ENCODE assay signal across 14 cellular contexts in genomic region chr6:136463796-136464542, GRCh38.
DNase-seq lines count a peak whose midpoint lies in the region; ATAC-seq and TF ChIP-seq lines count a peak whose summit lies in the region.
"Had no signal": no experiment of that assay in that cellular context is flagged by ENCODE, and none has a peak within 500 bp of the region (broad histone marks: within the 10 kb centered on the region; RNA-seq: fewer than 3 reads in every experiment).

No MANE protein-coding gene starts in this region.

- no peak overlapping the region for H3K4me3 ChIP-seq in GM23338
- no peak overlapping the region for H3K4me3 ChIP-seq in astrocyte of the spinal cord (ENCODE audit: low read depth, low read length)
- no peak overlapping the region for H3K4me3 ChIP-seq in mesenchymal stem cell (ENCODE audit: insufficient read depth in 1 of 2, low read depth in 1 of 2, low read length in 2 of 2)
- H3K4me3 ChIP-seq: right lobe of liver had no signal

- peaks cover 32% of the 10 kb centered on the region for H3K4me1 Mint-ChIP-seq in GM23338
- H3K4me1 Mint-ChIP-seq in stimulated activated naive B cell treated with anti-CD40 and anti-IgM and Interleukin-4, amounts not matched to agents 10 μg/mL and 1 μg/mL and 100 μg/mL, for 72 hours = peaks cover 5 to 11% of the 10 kb centered on the region in 2 donors
- peaks cover 10% of the 10 kb centered on the region for H3K4me1 Mint-ChIP-seq in stimulated activated memory B cell treated with anti-CD40 and anti-IgM and Interleukin-4, amounts not matched to agents 10 μg/mL and 1 μg/mL and 100 μg/mL, for 72 hours

- H2AK5ac ChIP-seq in mesenchymal stem cell (ENCODE audit: low read length, severe bottlenecking) = no peak overlapping the region

- H3K9me3 Mint-ChIP-seq in GM23338 = no peaks in the 10 kb centered on the region
- H3K9me3 Mint-ChIP-seq in stimulated activated naive B cell treated with anti-CD40 and anti-IgM and Interleukin-4, amounts not matched to agents 10 μg/mL and 1 μg/mL and 100 μg/mL, for 72 hours = no peaks in the 10 kb centered on the region
- H3K9me3 Mint-ChIP-seq in stimulated activated memory B cell treated with anti-CD40 and anti-IgM and Interleukin-4, amounts not matched to agents 10 μg/mL and 1 μg/mL and 100 μg/mL, for 72 hours = no peaks in the 10 kb centered on the region
- H3K9me3 Mint-ChIP-seq: activated CD4-positive, alpha-beta T cell treated with anti-CD3 and anti-CD28 coated beads, Interleukin-2, amount 10 ng/mL, durations not matched to agents 7 days and 5 days; T-helper 2 cell treated with Interferon-gamma antibody and Interleukin-4, amounts not matched to agents 5 μg/mL and 100 μg/mL, for 36 hours had no signal

- peaks cover 82% of the 10 kb centered on the region for H3K79me2 ChIP-seq in GM23338 (replicated peaks; ENCODE audit: insufficient read depth)

- H3K4me1 ChIP-seq in GM23338 (ENCODE audit: insufficient read depth) (peaks cover 16% of the 10 kb centered on the region), mesenchymal stem cell (ENCODE audit: control insufficient read depth, insufficient read depth, low read depth, low read length) (no peaks in the 10 kb centered on the region)
- H3K4me1 ChIP-seq: right lobe of liver had no signal

- H2AFZ ChIP-seq in GM23338 (no peak overlapping the region), mesenchymal stem cell (ENCODE audit: low read depth, low read length) (no peak overlapping the region)

- H2BK120ac ChIP-seq in mesenchymal stem cell (ENCODE audit: low read depth, low read length) = no peak overlapping the region

- H3K27ac Mint-ChIP-seq in GM23338 = peak overlapping the region; percentile 84
- H3K27ac Mint-ChIP-seq in stimulated activated naive B cell treated with anti-CD40 and anti-IgM and Interleukin-4, amounts not matched to agents 10 μg/mL and 1 μg/mL and 100 μg/mL, for 72 hours = no peak overlapping the region
- no peak overlapping the region for H3K27ac Mint-ChIP-seq in stimulated activated memory B cell treated with anti-CD40 and anti-IgM and Interleukin-4, amounts not matched to agents 10 μg/mL and 1 μg/mL and 100 μg/mL, for 72 hours
- H3K27ac Mint-ChIP-seq: activated CD4-positive, alpha-beta T cell treated with anti-CD3 and anti-CD28 coated beads, Interleukin-2, amount 10 ng/mL, durations not matched to agents 7 days and 5 days; T-helper 2 cell treated with Interferon-gamma antibody and Interleukin-4, amounts not matched to agents 5 μg/mL and 100 μg/mL, for 36 hours had no signal

- no peaks in the 10 kb centered on the region for H3K9me3 ChIP-seq in mesenchymal stem cell (ENCODE audit: control insufficient read depth, low read length)
- H3K9me3 ChIP-seq: neutrophil, right lobe of liver had no signal

- no peaks in the 10 kb centered on the region for H3K9me2 ChIP-seq in GM23338 (ENCODE audit: insufficient read depth)

- H3K18ac ChIP-seq in mesenchymal stem cell (ENCODE audit: low read depth in 1 of 2, low read length in 2 of 2) = no peak overlapping the region

- H2BK12ac ChIP-seq in mesenchymal stem cell (ENCODE audit: low read length in 2 of 2) = no peak overlapping the region

- H3K4me3 Mint-ChIP-seq in GM23338 = no peak overlapping the region
- no peak overlapping the region for H3K4me3 Mint-ChIP-seq in stimulated activated naive B cell treated with anti-CD40 and anti-IgM and Interleukin-4, amounts not matched to agents 10 μg/mL and 1 μg/mL and 100 μg/mL, for 72 hours
- H3K4me3 Mint-ChIP-seq in stimulated activated memory B cell treated with anti-CD40 and anti-IgM and Interleukin-4, amounts not matched to agents 10 μg/mL and 1 μg/mL and 100 μg/mL, for 72 hours = no peak overlapping the region
- H3K4me3 Mint-ChIP-seq: activated CD4-positive, alpha-beta T cell treated with anti-CD3 and anti-CD28 coated beads, Interleukin-2, amount 10 ng/mL, durations not matched to agents 7 days and 5 days; T-helper 2 cell treated with Interferon-gamma antibody and Interleukin-4, amounts not matched to agents 5 μg/mL and 100 μg/mL, for 36 hours had no signal

- H3K14ac ChIP-seq in mesenchymal stem cell (ENCODE audit: low read length in 2 of 2) = no peak overlapping the region

- H4K20me1 ChIP-seq in GM23338 (replicated peaks; ENCODE audit: insufficient read depth) = no peaks in the 10 kb centered on the region

- no peak overlapping the region for H2BK5ac ChIP-seq in mesenchymal stem cell (ENCODE audit: low read depth, low read length, poor library complexity, severe bottlenecking)

- H2BK15ac ChIP-seq in mesenchymal stem cell (ENCODE audit: low read depth, poor library complexity, severe bottlenecking) = no peak overlapping the region

- DNase-seq in GM23338 (ENCODE audit: low spot score) (no peak), astrocyte of the spinal cord (ENCODE audit: low read depth, low spot score) (peak; percentile 7), LoVo (ENCODE audit: low spot score) (no peak), A172 (ENCODE audit: low spot score) (no peak), mesenchymal stem cell (no peak)
- DNase-seq in stimulated activated naive B cell treated with anti-CD40 and anti-IgM and Interleukin-4, amounts not matched to agents 10 μg/mL and 1 μg/mL and 100 μg/mL, for 72 hours = no peak
- DNase-seq: activated CD4-positive, alpha-beta T cell treated with anti-CD3 and anti-CD28 coated beads, Interleukin-2, amount 10 ng/mL, durations not matched to agents 7 days and 5 days; cerebellar nuclear complex; right lobe of liver; SHP77 treated with DMSO at 0.1 percent for 48 hours had no signal

- H3K27ac ChIP-seq in GM23338 (ENCODE audit: low read depth) (no peak overlapping the region), mesenchymal stem cell (ENCODE audit: low read length, poor library complexity, severe bottlenecking) (no peak overlapping the region)
- H3K27ac ChIP-seq: neutrophil, right lobe of liver had no signal

- no peak overlapping the region for H3K4ac ChIP-seq in mesenchymal stem cell (ENCODE audit: low read depth in 1 of 2, low read length in 2 of 2)

- no peak for ATAC-seq in GM23338
- peak; percentile 46 for ATAC-seq in HG03378 (IDR thresholded peaks at IDR 0.05; ENCODE audit: unreplicated experiment)
- peak; percentile 64 to 70 for ATAC-seq in stimulated activated naive B cell treated with anti-CD40 and anti-IgM and Interleukin-4, amounts not matched to agents 10 μg/mL and 1 μg/mL and 100 μg/mL, for 72 hours (replicated peaks)
- no peak for ATAC-seq in stimulated activated memory B cell treated with anti-CD40 and anti-IgM and Interleukin-4, amounts not matched to agents 10 μg/mL and 1 μg/mL and 100 μg/mL, for 72 hours
- ATAC-seq: right lobe of liver had no signal

- H3K79me1 ChIP-seq in mesenchymal stem cell (replicated peaks; ENCODE audit: low read length, poor library complexity, severe bottlenecking) = no peaks in the 10 kb centered on the region

- no peaks in the 10 kb centered on the region for H3F3A ChIP-seq in GM23338 (replicated peaks; ENCODE audit: low read depth)

- in situ Hi-C loops in astrocyte of the spinal cord (cut with HindIII; ENCODE audit: low sequenced_read_pairs) = no loop called here

- no peak for TF ChIP-seq CTCF in GM23338 (conservative IDR thresholded peaks at IDR 0.05; ENCODE audit: low read depth in 2 of 2)
- no peak for TF ChIP-seq CTCF in astrocyte of the spinal cord (IDR thresholded peaks at IDR 0.05; ENCODE audit: low read depth, low read length)

- no peaks in the 10 kb centered on the region for H3K27me3 ChIP-seq in GM23338 (ENCODE audit: insufficient read depth)
- no peaks in the 10 kb centered on the region for H3K27me3 ChIP-seq in mesenchymal stem cell (ENCODE audit: control insufficient read depth in 1 of 2, insufficient read depth in 1 of 2, low read length in 2 of 2)
- H3K27me3 ChIP-seq: neutrophil, right lobe of liver had no signal

- no peak overlapping the region for H4K8ac ChIP-seq in mesenchymal stem cell (ENCODE audit: low read length)

- H3K27me3 Mint-ChIP-seq in GM23338 (ENCODE audit: insufficient read depth, low read depth, poor library complexity) = no peaks in the 10 kb centered on the region
- no peaks in the 10 kb centered on the region for H3K27me3 Mint-ChIP-seq in stimulated activated naive B cell treated with anti-CD40 and anti-IgM and Interleukin-4, amounts not matched to agents 10 μg/mL and 1 μg/mL and 100 μg/mL, for 72 hours
- peaks cover 10% of the 10 kb centered on the region for H3K27me3 Mint-ChIP-seq in stimulated activated memory B cell treated with anti-CD40 and anti-IgM and Interleukin-4, amounts not matched to agents 10 μg/mL and 1 μg/mL and 100 μg/mL, for 72 hours

- H3K36me3 Mint-ChIP-seq in GM23338 (ENCODE audit: low read depth) = 0 out of 3 replicates have a peak, but pooled peaks cover under 1% of the 10 kb centered on the region
- no peaks in the 10 kb centered on the region for H3K36me3 Mint-ChIP-seq in stimulated activated naive B cell treated with anti-CD40 and anti-IgM and Interleukin-4, amounts not matched to agents 10 μg/mL and 1 μg/mL and 100 μg/mL, for 72 hours
- no peaks in the 10 kb centered on the region for H3K36me3 Mint-ChIP-seq in stimulated activated memory B cell treated with anti-CD40 and anti-IgM and Interleukin-4, amounts not matched to agents 10 μg/mL and 1 μg/mL and 100 μg/mL, for 72 hours

- H3K23ac ChIP-seq in mesenchymal stem cell (ENCODE audit: low read length in 2 of 2) = no peak overlapping the region

- H4K91ac ChIP-seq in mesenchymal stem cell (ENCODE audit: low read length) = no peak overlapping the region

- H3K4me2 ChIP-seq in GM23338 = no peak overlapping the region
- H3K4me2 ChIP-seq in mesenchymal stem cell (ENCODE audit: low read length, poor library complexity, severe bottlenecking) = no peak overlapping the region

- H3K9ac ChIP-seq in mesenchymal stem cell (ENCODE audit: low read length) = no peak overlapping the region

- 71% methylated on average over 3 of the region's 6 CpGs for WGBS in mesenchymal stem cell

- H3K36me3 ChIP-seq in GM23338 (ENCODE audit: insufficient read depth) (no peaks in the 10 kb centered on the region), mesenchymal stem cell (ENCODE audit: control insufficient read depth in 1 of 2, insufficient read depth in 2 of 2, low read depth in 1 of 2, low read length in 2 of 2) (no peaks in the 10 kb centered on the region)
- H3K36me3 ChIP-seq: neutrophil, right lobe of liver had no signal

Comparison
In these comparisons a context has a peak if more than half of its experiments do, and no peak if none do; other contexts are left out.
1. ATAC-seq: peak in HG03378 (single experiment) and stimulated activated naive B cell treated with anti-CD40 and anti-IgM and Interleukin-4, amounts not matched to agents 10 μg/mL and 1 μg/mL and 100 μg/mL, for 72 hours (2 of 2); none in GM23338 (single experiment) and stimulated activated memory B cell treated with anti-CD40 and anti-IgM and Interleukin-4, amounts not matched to agents 10 μg/mL and 1 μg/mL and 100 μg/mL, for 72 hours (single experiment).